In the genomic region with DNA sequence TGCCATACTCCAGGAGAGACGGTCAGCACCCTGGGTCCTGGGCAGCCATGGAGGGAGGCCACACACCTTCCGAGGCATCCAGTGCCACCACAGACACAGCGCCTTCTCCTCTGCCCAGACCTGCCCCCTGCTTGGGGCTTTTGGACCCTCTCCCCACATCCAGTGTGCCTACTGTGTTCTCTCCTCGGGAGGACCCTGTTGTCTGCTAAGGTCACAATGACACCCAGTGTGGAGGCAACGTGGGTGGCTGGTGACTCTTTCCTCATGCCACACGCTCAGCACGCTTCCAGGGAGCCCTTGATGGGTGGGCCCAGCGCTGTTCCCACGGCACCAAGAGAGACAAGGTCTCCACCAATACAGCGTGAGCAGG, we compare ENCODE assay signal across 17 cellular contexts.
DNase-seq lines count a peak whose midpoint lies in the region; ATAC-seq and TF ChIP-seq lines count a peak whose summit lies in the region.
"Had no signal": no experiment of that assay in that cellular context is flagged by ENCODE, and none has a peak within 500 bp of the region (broad histone marks: within the 10 kb centered on the region; RNA-seq: fewer than 3 reads in every experiment).

No MANE protein-coding gene starts in this region.

- H3K9me3 Mint-ChIP-seq in stimulated activated naive CD8-positive, alpha-beta T cell treated with anti-CD3 and anti-CD28 coated beads, Interleukin-15, amount 100 ng/mL, for 72 hours = no peaks in the 10 kb centered on the region
- H3K9me3 Mint-ChIP-seq in glutamatergic neuron (ENCODE audit: unreplicated experiment) = peaks cover 5% of the 10 kb centered on the region
- H3K9me3 Mint-ChIP-seq: H9 had no signal

- no peak overlapping the region for H3K27ac ChIP-seq in neuronal stem cell (replicated peaks; ENCODE audit: low read length)
- H3K27ac ChIP-seq in trophoblast cell (ENCODE audit: low read depth, low read length) = no peak overlapping the region
- H3K27ac ChIP-seq: C4-2B had no signal

- H3K4me3 ChIP-seq in neuronal stem cell (ENCODE audit: low read length in 2 of 2) (no peak overlapping the region), trophoblast cell (ENCODE audit: low read depth, low read length) (no peak overlapping the region)
- H3K4me3 ChIP-seq: K562 had no signal

- H4K12ac ChIP-seq in trophoblast cell (ENCODE audit: low read depth, low read length) = no peak overlapping the region

- H4K91ac ChIP-seq in neuronal stem cell (ENCODE audit: low read depth, low read length, poor library complexity) (no peak overlapping the region), trophoblast cell (ENCODE audit: low read depth, low read length) (no peak overlapping the region)

- intact Hi-C loops in Right ventricle myocardium superior (cut with DNase I) = no loop called here

- peaks cover 5 to 7% of the 10 kb centered on the region in 2 donors for H3K4me1 ChIP-seq in neuronal stem cell (ENCODE audit: control insufficient read depth in 2 of 2, insufficient read depth in 1 of 2, low read depth in 1 of 2, low read length in 2 of 2)
- no peaks in the 10 kb centered on the region for H3K4me1 ChIP-seq in trophoblast cell (ENCODE audit: control insufficient read depth in 1 of 2, insufficient read depth in 2 of 2, low read length in 2 of 2)
- H3K4me1 ChIP-seq: Caco-2 had no signal

- H2AK5ac ChIP-seq in neuronal stem cell (ENCODE audit: low read depth, low read length) (peak overlapping the region; percentile 24), trophoblast cell (ENCODE audit: low read length) (no peak overlapping the region)

- ATAC-seq in stimulated activated naive CD8-positive, alpha-beta T cell treated with anti-CD3 and anti-CD28 coated beads, Interleukin-15, amount 100 ng/mL, for 72 hours = peak; percentile 48
- ATAC-seq in stimulated activated naive CD8-positive, alpha-beta T cell treated with anti-CD3 and anti-CD28 coated beads, Interleukin-15, Interleukin-2, amounts not matched to agents 100 U/mL and 50 U/mL, for 24 hours = no peak
- ATAC-seq in Right ventricle myocardium superior (ENCODE audit: poor library complexity) (no peak), HG03095 (IDR thresholded peaks at IDR 0.05; ENCODE audit: unreplicated experiment) (no peak), HG02840 (IDR thresholded peaks at IDR 0.05; ENCODE audit: low FRiP score, unreplicated experiment) (no peak)

- no peak overlapping the region for H3K4me3 Mint-ChIP-seq in stimulated activated naive CD8-positive, alpha-beta T cell treated with anti-CD3 and anti-CD28 coated beads, Interleukin-15, amount 100 ng/mL, for 72 hours
- no peak overlapping the region for H3K4me3 Mint-ChIP-seq in glutamatergic neuron (ENCODE audit: unreplicated experiment)
- H3K4me3 Mint-ChIP-seq: H9 had no signal

- no peaks in the 10 kb centered on the region for H3K36me3 Mint-ChIP-seq in glutamatergic neuron (ENCODE audit: unreplicated experiment)

- H3K23ac ChIP-seq in neuronal stem cell (ENCODE audit: low read depth, low read length, poor library complexity) (no peak overlapping the region), trophoblast cell (ENCODE audit: low read length) (no peak overlapping the region)

- peaks cover 8% of the 10 kb centered on the region for H3K27me3 Mint-ChIP-seq in stimulated activated naive CD8-positive, alpha-beta T cell treated with anti-CD3 and anti-CD28 coated beads, Interleukin-15, amount 100 ng/mL, for 72 hours
- peaks cover 8% of the 10 kb centered on the region for H3K27me3 Mint-ChIP-seq in glutamatergic neuron (ENCODE audit: unreplicated experiment)

- no peak overlapping the region for H3K14ac ChIP-seq in neuronal stem cell (ENCODE audit: low read length)
- H3K14ac ChIP-seq in trophoblast cell (ENCODE audit: low read length) = no peak overlapping the region

- H3K4me2 ChIP-seq in neuronal stem cell (ENCODE audit: insufficient read depth, low read length, poor library complexity, severe bottlenecking) (no peak overlapping the region), trophoblast cell (ENCODE audit: low read length) (no peak overlapping the region)

- DNase-seq in stimulated activated naive CD8-positive, alpha-beta T cell treated with anti-CD3 and anti-CD28 coated beads, Interleukin-15, amount 100 ng/mL, for 72 hours = no peak
- no peak for DNase-seq in stimulated activated naive CD8-positive, alpha-beta T cell treated with anti-CD3 and anti-CD28 coated beads, Interleukin-15, Interleukin-2, amounts not matched to agents 100 U/mL and 50 U/mL, for 24 hours
- no peak for DNase-seq in glutamatergic neuron
- no peak for DNase-seq in neuronal stem cell (ENCODE audit: low spot score)
- DNase-seq in Right ventricle myocardium superior = no peak
- no peak for DNase-seq in trophoblast cell
- DNase-seq: Caco-2, DMS53, H9, NCI-H1436 treated with DMSO at 0.1 percent for 48 hours, NCI-H226, NCI-H526 treated with DMSO at 0.1 percent for 48 hours, OCI-M1 had no signal

- peak overlapping the region; percentile 38 for H3K9ac ChIP-seq in neuronal stem cell (ENCODE audit: low read depth, low read length, poor library complexity)
- no peak overlapping the region for H3K9ac ChIP-seq in trophoblast cell (ENCODE audit: low read length)

- H2BK120ac ChIP-seq in neuronal stem cell (ENCODE audit: low read depth, low read length) (no peak overlapping the region), trophoblast cell (ENCODE audit: insufficient read depth, low read length, poor library complexity) (no peak overlapping the region)

- H3K79me2 ChIP-seq in trophoblast cell (ENCODE audit: control insufficient read depth, insufficient read depth, low read length, poor library complexity) = no peaks in the 10 kb centered on the region

- H3K9me3 ChIP-seq in neuronal stem cell (replicated peaks in 1 of 2; ENCODE audit: control insufficient read depth in 2 of 2, insufficient read depth in 1 of 2, low read depth in 1 of 2, low read length in 2 of 2) (no peaks in the 10 kb centered on the region), trophoblast cell (ENCODE audit: insufficient read depth, low read depth, low read length) (peaks cover 1% of the 10 kb centered on the region)

- no peak for TF ChIP-seq CTCF in glutamatergic neuron (IDR thresholded peaks at IDR 0.05; ENCODE audit: partially characterized antibody, unreplicated experiment)

- H3K4me1 Mint-ChIP-seq in stimulated activated naive CD8-positive, alpha-beta T cell treated with anti-CD3 and anti-CD28 coated beads, Interleukin-15, amount 100 ng/mL, for 72 hours = peaks cover 8% of the 10 kb centered on the region
- peaks cover 41% of the 10 kb centered on the region for H3K4me1 Mint-ChIP-seq in glutamatergic neuron (ENCODE audit: low read depth, unreplicated experiment)

- H2BK15ac ChIP-seq in neuronal stem cell (ENCODE audit: low read length) = peak overlapping the region; percentile 32

- H2BK5ac ChIP-seq in neuronal stem cell (ENCODE audit: low read length) (peak overlapping the region; percentile 11), trophoblast cell (ENCODE audit: low read depth, low read length, poor library complexity) (no peak overlapping the region)

- H2BK12ac ChIP-seq in neuronal stem cell (ENCODE audit: low read length) (peak overlapping the region; percentile 18), trophoblast cell (ENCODE audit: low read length) (no peak overlapping the region)

- H3K79me1 ChIP-seq in neuronal stem cell (ENCODE audit: low read depth, low read length) = no peaks in the 10 kb centered on the region
- H3K79me1 ChIP-seq in trophoblast cell (ENCODE audit: low read length) = no peaks in the 10 kb centered on the region

- H3K36me3 ChIP-seq in neuronal stem cell (replicated peaks in 1 of 2; ENCODE audit: control insufficient read depth in 2 of 2, insufficient read depth in 2 of 2, low read length in 2 of 2) (no peaks in the 10 kb centered on the region), trophoblast cell (ENCODE audit: control insufficient read depth in 1 of 2, insufficient read depth in 2 of 2, low read length in 2 of 2) (no peaks in the 10 kb centered on the region)

- H3K4ac ChIP-seq in neuronal stem cell (ENCODE audit: low read length) = no peak overlapping the region
- H3K4ac ChIP-seq in trophoblast cell (ENCODE audit: low read depth, low read length) = no peak overlapping the region

- H2AFZ ChIP-seq in neuronal stem cell (ENCODE audit: low read length) = peak overlapping the region; percentile 50
- H2AFZ ChIP-seq in trophoblast cell (ENCODE audit: insufficient read depth, low read length, poor library complexity) = no peak overlapping the region

- H3K27me3 ChIP-seq in neuronal stem cell (ENCODE audit: control insufficient read depth in 3 of 3, insufficient read depth in 3 of 3, low read depth in 1 of 3, low read length in 3 of 3) = no peaks in the 10 kb centered on the region
- H3K27me3 ChIP-seq in trophoblast cell (ENCODE audit: insufficient read depth, low read length) = no peaks in the 10 kb centered on the region

- no peak overlapping the region for H4K8ac ChIP-seq in neuronal stem cell (ENCODE audit: low read depth, low read length)
- no peak overlapping the region for H4K8ac ChIP-seq in trophoblast cell (ENCODE audit: low read depth, low read length)

- no CpG with 5 or more reads among the region's 10 CpGs for WGBS in neuronal stem cell (ENCODE audit: extremely low coverage in 2 of 2, insufficient read length in 2 of 2, insufficient replicate concordance in 1 of 2), 2 donors
- no CpG with 5 or more reads among the region's 10 CpGs for WGBS in trophoblast cell (ENCODE audit: extremely low coverage, insufficient coverage, insufficient read length)

- H3K18ac ChIP-seq in neuronal stem cell (ENCODE audit: low read length) = peak overlapping the region; percentile 92
- H3K18ac ChIP-seq in trophoblast cell (ENCODE audit: low read length) = no peak overlapping the region

- H3K27ac Mint-ChIP-seq in stimulated activated naive CD8-positive, alpha-beta T cell treated with anti-CD3 and anti-CD28 coated beads, Interleukin-15, amount 100 ng/mL, for 72 hours = peak overlapping the region in 1 of 2 donors; percentile 48
- H3K27ac Mint-ChIP-seq in glutamatergic neuron (ENCODE audit: unreplicated experiment) = peak overlapping the region; percentile 62
